In the genomic region with DNA sequence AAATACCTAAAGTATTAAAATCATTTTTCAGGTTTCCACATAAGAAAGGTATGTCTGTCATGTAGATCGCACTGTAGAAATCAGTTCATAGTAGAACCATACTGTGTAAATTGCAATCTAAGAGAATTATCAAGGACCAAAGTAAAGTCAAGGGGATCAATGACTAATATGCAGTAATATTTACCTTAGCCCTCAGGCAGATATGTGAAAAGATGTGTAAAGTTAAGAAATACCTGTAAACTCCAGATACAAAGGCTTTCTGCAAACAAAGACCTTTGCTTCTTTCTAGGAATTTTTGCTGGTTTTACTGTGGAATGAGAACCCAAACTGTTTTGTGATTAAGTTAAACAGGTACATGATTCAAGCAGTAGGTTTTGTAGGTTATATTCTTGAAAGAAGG, we compare ENCODE assay signal across 16 cellular contexts. TPM values are rescaled to one million over a fixed set of nuclear protein-coding genes. Genes with fewer than 3 reads are reported as not detected.
DNase-seq lines count a peak whose midpoint lies in the region; ATAC-seq, FAIRE-seq and TF ChIP-seq lines count a peak whose summit lies in the region.
"Had no signal": no experiment of that assay in that cellular context is flagged by ENCODE, and none has a peak within 500 bp of the region (broad histone marks: within the 10 kb centered on the region; RNA-seq: fewer than 3 reads in every experiment).

No MANE protein-coding gene starts in this region.

- H3K27ac ChIP-seq in Karpas-422 (ENCODE audit: low read length) (no peak overlapping the region), smooth muscle cell (ENCODE audit: low read depth) (peak overlapping the region; percentile 20)
- H3K27ac ChIP-seq: tibial artery had no signal

- H3K4me1 Mint-ChIP-seq in activated T-cell treated with anti-CD3 and anti-CD28 coated beads, Interleukin-2, amount 50 U/mL, for 24 hours (ENCODE audit: low read depth): peaks cover 71% of the 10 kb centered on the region

- no peaks in the 10 kb centered on the region for H4K20me1 ChIP-seq in Karpas-422 (ENCODE audit: insufficient read depth, low read depth, low read length)
- peaks cover 47% of the 10 kb centered on the region for H4K20me1 ChIP-seq in smooth muscle cell (ENCODE audit: low read depth)

- peak overlapping the region; percentile 52 for H3K4me3 Mint-ChIP-seq in activated T-cell treated with anti-CD3 and anti-CD28 coated beads, Interleukin-2, amount 50 U/mL, for 24 hours

- H3K4me1 ChIP-seq in Karpas-422 (ENCODE audit: low read length) (peaks cover 30% of the 10 kb centered on the region), smooth muscle cell (ENCODE audit: low read depth) (no peaks in the 10 kb centered on the region)
- H3K4me1 ChIP-seq: HAP-1 had no signal

- peaks cover 31% of the 10 kb centered on the region for H3K9me3 ChIP-seq in Karpas-422 (ENCODE audit: low read length)
- H3K9me3 ChIP-seq in smooth muscle cell (replicated peaks; ENCODE audit: low read depth): peaks cover 12% of the 10 kb centered on the region

- H3K27ac Mint-ChIP-seq in activated T-cell treated with anti-CD3 and anti-CD28 coated beads, Interleukin-2, amount 50 U/mL, for 24 hours: peak overlapping the region; percentile 89

- 86% methylated on average over 1 of the region's 1 CpG for WGBS in smooth muscle cell (ENCODE audit: low lambda C conversion rate)

- H3K9me3 Mint-ChIP-seq in activated T-cell treated with anti-CD3 and anti-CD28 coated beads, Interleukin-2, amount 50 U/mL, for 24 hours: peaks cover 20% of the 10 kb centered on the region

- H3K9ac ChIP-seq in Karpas-422 (ENCODE audit: low read length) (no peak overlapping the region), smooth muscle cell (ENCODE audit: low read depth) (no peak overlapping the region)

- no peaks in the 10 kb centered on the region for H3F3A ChIP-seq in smooth muscle cell (ENCODE audit: low read depth)

- no peaks in the 10 kb centered on the region for H3K27me3 Mint-ChIP-seq in activated T-cell treated with anti-CD3 and anti-CD28 coated beads, Interleukin-2, amount 50 U/mL, for 24 hours

- DNase-seq in activated T-cell treated with anti-CD3 and anti-CD28 coated beads, Interleukin-2, amount 50 U/mL, for 24 hours: no peak
- DNase-seq in activated T-cell treated with anti-CD3 and anti-CD28 coated beads, Interleukin-2, amount 50 U/mL, for 1 hour: no peak
- DNase-seq in Karpas-422: no peak
- DNase-seq in bronchial epithelial cell (ENCODE audit: low read depth): peak; percentile 78
- DNase-seq in smooth muscle cell (lab: John Stamatoyannopoulos, UW; ENCODE audit: unreplicated experiment): no peak
- DNase-seq in SW480 (ENCODE audit: low spot score): no peak
- DNase-seq: activated CD4-positive, alpha-beta T cell treated with anti-CD3 and anti-CD28 coated beads for 1 hour; activated CD8-positive, alpha-beta memory T cell treated with anti-CD3 and anti-CD28 coated beads, Interleukin-2, amount 50 U/mL, for 48 hours; foreskin melanocyte; left cardiac atrium; NCI-H1417; NCI-H82; tibial artery had no signal

- H3K27me3 ChIP-seq in Karpas-422 (ENCODE audit: low read length) (no peaks in the 10 kb centered on the region), bronchial epithelial cell (ENCODE audit: control insufficient read depth, insufficient read depth, low read length) (no peaks in the 10 kb centered on the region), smooth muscle cell (ENCODE audit: low read depth) (no peaks in the 10 kb centered on the region)
- H3K27me3 ChIP-seq: tibial artery had no signal

- peaks cover 30% of the 10 kb centered on the region for H3K36me3 ChIP-seq in Karpas-422 (ENCODE audit: insufficient read depth, low read length)
- no peaks in the 10 kb centered on the region for H3K36me3 ChIP-seq in bronchial epithelial cell (ENCODE audit: control insufficient read depth, insufficient read depth, low read length)
- H3K36me3 ChIP-seq in smooth muscle cell (ENCODE audit: low read depth): peaks cover 10% of the 10 kb centered on the region
- H3K36me3 ChIP-seq: HAP-1 had no signal

- FAIRE-seq in bronchial epithelial cell (lab: Jason Lieb, UNC): no peak

- peaks cover 54% of the 10 kb centered on the region for H3K36me3 Mint-ChIP-seq in activated T-cell treated with anti-CD3 and anti-CD28 coated beads, Interleukin-2, amount 50 U/mL, for 24 hours (ENCODE audit: low read depth)

- H2AFZ ChIP-seq in Karpas-422 (ENCODE audit: low read length) (no peak overlapping the region), smooth muscle cell (ENCODE audit: low read depth) (no peak overlapping the region)

- H3K4me2 ChIP-seq in Karpas-422 (ENCODE audit: low read depth, low read length, poor library complexity, severe bottlenecking) (peak overlapping the region; percentile 21), smooth muscle cell (no peak overlapping the region)

- ATAC-seq in HG03159 (IDR thresholded peaks at IDR 0.05; ENCODE audit: unreplicated experiment) (no peak), HG02885 (IDR thresholded peaks at IDR 0.05; ENCODE audit: poor library complexity, unreplicated experiment) (no peak)
- ATAC-seq: left cardiac atrium had no signal

- no peak for TF ChIP-seq CTCF in bronchial epithelial cell (IDR thresholded peaks at IDR 0.05; ENCODE audit: insufficient read depth, low read length, severe bottlenecking)
- TF ChIP-seq CTCF in smooth muscle cell (IDR thresholded peaks at IDR 0.05; ENCODE audit: borderline replicate concordance, insufficient read depth, poor library complexity, severe bottlenecking): no peak

- H3K79me2 ChIP-seq in Karpas-422 (ENCODE audit: low read length) (peaks cover 94% of the 10 kb centered on the region), smooth muscle cell (ENCODE audit: low read depth) (peaks cover 97% of the 10 kb centered on the region)

- no peaks in the 10 kb centered on the region for H3K9me2 ChIP-seq in Karpas-422 (replicated peaks; ENCODE audit: insufficient read depth, low read length)

- no peak overlapping the region for H3K4me3 ChIP-seq in Karpas-422 (ENCODE audit: low read length)
- H3K4me3 ChIP-seq in bronchial epithelial cell (ENCODE audit: low read depth, low read length): no peak overlapping the region
- H3K4me3 ChIP-seq in smooth muscle cell: no peak overlapping the region
- H3K4me3 ChIP-seq: HAP-1, tibial artery had no signal

RNA-seq across cellular contexts. Expression of gene POLK, which starts 11.6 kb away (rescaled TPM):
- total RNA-seq in Karpas-422 (2014; rRNA removed; shearing (Covaris generic); ENCODE audit: low replicate concordance): 14.2 and 28.4 TPM in 2 replicates
- total RNA-seq in bronchial epithelial cell: 22.4 and 23.8 TPM in 2 replicates
- total RNA-seq in smooth muscle cell: 31.6 and 36.5 TPM in 2 replicates
- polyA plus RNA-seq in smooth muscle cell: 12.8 and 15.0 TPM in 2 replicates

RNA-seq across cellular contexts. Expression of gene CERT1, which starts 11.8 kb away (rescaled TPM):
- 20.6 and 49.8 TPM in 2 replicates for total RNA-seq in Karpas-422 (2014; rRNA removed; shearing (Covaris generic); ENCODE audit: low replicate concordance)
- total RNA-seq in bronchial epithelial cell (20.5 and 25.3 TPM in 2 replicates), smooth muscle cell (31.0 and 35.4 TPM in 2 replicates)
- 9.1 and 16.8 TPM in 2 replicates for polyA plus RNA-seq in smooth muscle cell
